Comparison of ENCODE assay signal across 8 cellular contexts in the genomic region with DNA sequence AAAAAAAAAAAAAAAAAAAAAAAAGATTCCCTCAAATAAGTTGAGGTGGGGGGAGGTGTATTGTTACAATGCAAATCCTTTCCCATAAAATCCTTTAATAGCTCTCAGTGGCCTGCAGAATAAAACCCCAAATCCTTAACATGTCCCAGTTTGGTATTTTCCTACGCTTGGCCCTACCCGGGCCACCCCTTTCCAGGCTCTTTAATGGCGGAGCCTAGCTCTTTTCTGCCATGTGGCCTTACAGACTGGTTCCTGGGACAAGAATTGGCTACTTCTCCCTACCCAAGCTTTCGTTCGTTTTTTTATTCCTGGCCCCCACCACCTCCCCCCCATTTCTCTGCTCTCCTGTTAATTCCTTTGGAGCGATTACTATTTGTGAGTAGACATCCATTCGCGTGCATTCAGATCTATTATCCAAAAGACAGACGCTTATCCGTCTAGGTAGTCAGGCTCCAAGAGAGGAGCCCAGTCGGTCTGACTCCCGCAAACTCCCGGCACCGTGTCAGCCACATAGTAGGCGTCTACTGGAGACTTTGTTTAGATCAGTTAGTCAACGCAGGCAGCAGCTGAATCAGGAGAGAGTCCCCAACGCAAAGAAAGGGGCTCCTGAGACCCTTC. TPM values are rescaled to one million over a fixed set of nuclear protein-coding genes. Genes with fewer than 3 reads are reported as not detected.
A peak's percentile ranks its signal among the peaks of the same experiment; 100 is the strongest.
DNase-seq lines count a peak whose midpoint lies in the region; ATAC-seq and TF ChIP-seq lines count a peak whose summit lies in the region.

No MANE protein-coding gene starts in this region.

- no peak overlapping the region for H2BK120ac ChIP-seq in mesendoderm (ENCODE audit: low read depth, low read length)

- peak overlapping the region; percentile 6 for H4K8ac ChIP-seq in mesendoderm (ENCODE audit: low read depth, low read length)

- peak overlapping the region; percentile 85 for H3K56ac ChIP-seq in mesendoderm (ENCODE audit: low read length)

- peak overlapping the region; percentile 62 for H3K18ac ChIP-seq in mesendoderm (ENCODE audit: low read length)

- H3K27me3 ChIP-seq in brain microvascular endothelial cell (replicated peaks) (no peaks in the 10 kb centered on the region), mesendoderm (ENCODE audit: insufficient read depth, low read length, poor library complexity) (no peaks in the 10 kb centered on the region), upper lobe of right lung (no peaks in the 10 kb centered on the region)

- H3K4me3 ChIP-seq in brain microvascular endothelial cell (ENCODE audit: low read depth, low read length) (peak overlapping the region; percentile 95), mesendoderm (ENCODE audit: low read length) (no peak overlapping the region), upper lobe of right lung (peak overlapping the region; percentile 89)

- no peak overlapping the region for H3K23ac ChIP-seq in mesendoderm (ENCODE audit: low read length)

- ATAC-seq in Right ventricle myocardium superior (ENCODE audit: poor library complexity): peak; percentile 3
- ATAC-seq in left cardiac atrium: no peak
- ATAC-seq in upper lobe of right lung: no peak

- no CpG with 5 or more reads among the region's 17 CpGs for WGBS in mesendoderm (ENCODE audit: extremely low coverage, insufficient coverage, low lambda C conversion rate)

- H3K9ac ChIP-seq in mesendoderm (ENCODE audit: low read length): peak overlapping the region; percentile 66

- H3K36me3 ChIP-seq in brain microvascular endothelial cell (replicated peaks): no peaks in the 10 kb centered on the region
- H3K36me3 ChIP-seq in mesendoderm (ENCODE audit: control insufficient read depth, insufficient read depth, low read length): no peaks in the 10 kb centered on the region
- no peaks in the 10 kb centered on the region for H3K36me3 ChIP-seq in upper lobe of right lung

- H2AK5ac ChIP-seq in mesendoderm (ENCODE audit: low read length): no peak overlapping the region

- H3K27ac ChIP-seq in brain microvascular endothelial cell: peak overlapping the region; percentile 96
- no peak overlapping the region for H3K27ac ChIP-seq in mesendoderm (ENCODE audit: low read depth, low read length)
- peak overlapping the region; percentile 99 for H3K27ac ChIP-seq in upper lobe of right lung

- no peak for DNase-seq in Right ventricle myocardium superior
- DNase-seq in left cardiac atrium: no peak
- DNase-seq in brain microvascular endothelial cell: no peak
- no peak for DNase-seq in mesendoderm
- no peak for DNase-seq in upper lobe of right lung
- DNase-seq in hepatic stellate cell (ENCODE audit: low spot score): no peak
- no peak for DNase-seq in SKM-1 (lab: John Stamatoyannopoulos, UW; ENCODE audit: unreplicated experiment)
- DNase-seq in NOMO-1 treated with DMSO at 0.1 percent for 48 hours (lab: John Stamatoyannopoulos, UW; ENCODE audit: unreplicated experiment): no peak

- intact Hi-C loops in Right ventricle myocardium superior (cut with DNase I): no loop called here
- intact Hi-C loops in left cardiac atrium (cut with DNase I): no loop called here
- intact Hi-C loops in upper lobe of right lung (cut with DNase I): no loop called here

- no peaks in the 10 kb centered on the region for H3K9me3 ChIP-seq in upper lobe of right lung

- H2BK5ac ChIP-seq in mesendoderm (ENCODE audit: low read length): no peak overlapping the region

- peak overlapping the region; percentile 60 for H3K4ac ChIP-seq in mesendoderm (ENCODE audit: low read depth, low read length)

- peak overlapping the region; percentile 81 for H4K5ac ChIP-seq in mesendoderm (ENCODE audit: low read length)

- TF ChIP-seq CTCF in brain microvascular endothelial cell (IDR thresholded peaks at IDR 0.05; ENCODE audit: low read depth, low read length, missing control alignments): no peak
- TF ChIP-seq CTCF in upper lobe of right lung (IDR thresholded peaks at IDR 0.05): no peak

- peaks cover 22% of the 10 kb centered on the region for H3K79me2 ChIP-seq in mesendoderm (ENCODE audit: control insufficient read depth, insufficient read depth, low read length)

- H3K4me1 ChIP-seq in mesendoderm (ENCODE audit: control insufficient read depth, low read depth, low read length): peaks cover 14% of the 10 kb centered on the region
- peaks cover 32% of the 10 kb centered on the region for H3K4me1 ChIP-seq in upper lobe of right lung

- H3K79me1 ChIP-seq in mesendoderm (ENCODE audit: low read length): peaks cover 16% of the 10 kb centered on the region

- no peak overlapping the region for H2BK15ac ChIP-seq in mesendoderm (replicated peaks; ENCODE audit: low read depth)

- H3K4me2 ChIP-seq in mesendoderm (ENCODE audit: low read length): peak overlapping the region; percentile 21

- in situ Hi-C loops in brain microvascular endothelial cell (cut with HindIII; ENCODE audit: low pct_ligation_motif_present, low sequenced_read_pairs): no loop called here

RNA-seq across cellular contexts. Expression of a gene that starts 0.8 kb away (rescaled TPM):
- total RNA-seq in Right ventricle myocardium superior (31.1 TPM), left cardiac atrium (10 to 100 TPM; 24.5 to 24.7 TPM), upper lobe of right lung (25.1 TPM)
- polyA plus RNA-seq in mesendoderm (2013, experiment 1 of 2): 26.9 TPM
- 26.7 TPM for polyA plus RNA-seq in mesendoderm (2013, experiment 2 of 2)

RNA-seq across cellular contexts. Expression of a gene that starts 5.4 kb away (rescaled TPM):
- total RNA-seq in Right ventricle myocardium superior (76.7 TPM), left cardiac atrium (10 to 100 TPM; 59.8 to 73.9 TPM), upper lobe of right lung (55.0 TPM)
- polyA plus RNA-seq in mesendoderm (2013, experiment 1 of 2): 370 TPM
- polyA plus RNA-seq in mesendoderm (2013, experiment 2 of 2): 358 TPM

RNA-seq across cellular contexts. Expression of a gene that starts 6.2 kb away (rescaled TPM):
- total RNA-seq in Right ventricle myocardium superior (20.6 TPM), left cardiac atrium (10 to 100 TPM; 22.1 to 22.2 TPM), upper lobe of right lung (30.0 TPM)
- 33.6 TPM for polyA plus RNA-seq in mesendoderm (2013, experiment 1 of 2)
- 33.5 TPM for polyA plus RNA-seq in mesendoderm (2013, experiment 2 of 2)

RNA-seq across cellular contexts. Expression of a gene that starts 31.5 kb away (rescaled TPM):
- 30.6 TPM for total RNA-seq in Right ventricle myocardium superior
- 10 to 100 TPM; 23.3 to 31.5 TPM for total RNA-seq in left cardiac atrium
- polyA plus RNA-seq in mesendoderm (2013, experiment 1 of 2): 39.1 TPM
- polyA plus RNA-seq in mesendoderm (2013, experiment 2 of 2): 39.3 TPM
- 48.8 TPM for total RNA-seq in upper lobe of right lung

RNA-seq across cellular contexts. Expression of a gene that starts 34.6 kb away (rescaled TPM):
- total RNA-seq in Right ventricle myocardium superior (0.32 TPM), left cardiac atrium (under 1 TPM; 0.55 to 0.74 TPM), upper lobe of right lung (0.55 TPM)
- 0.37 TPM for polyA plus RNA-seq in mesendoderm (2013, experiment 1 of 2)
- 0.38 TPM for polyA plus RNA-seq in mesendoderm (2013, experiment 2 of 2)
